In genomic region chrX:105495376-105495775, GRCh38 we compare ENCODE assay signal across 26 cellular contexts.
"Had no signal": no experiment of that assay in that cellular context is flagged by ENCODE, and none has a peak within 500 bp of the region (broad histone marks: within the 10 kb centered on the region; RNA-seq: fewer than 3 reads in every experiment).

No MANE protein-coding gene starts in this region.

- H3K9me3 Mint-ChIP-seq: activated T-cell treated with anti-CD3 and anti-CD28 coated beads, Interleukin-2, amount 50 U/mL, for 72 hours; stimulated activated naive B cell treated with anti-CD40 and anti-IgM and Interleukin-4, amounts not matched to agents 10 μg/mL and 1 μg/mL and 100 μg/mL, for 72 hours had no signal

- H3K27ac Mint-ChIP-seq: activated B cell treated with CpG ODN at 0.5 μM for 24 hours; activated CD8-positive, alpha-beta memory T cell treated with anti-CD3 and anti-CD28 coated beads, Interleukin-2, amount 10 ng/mL, durations not matched to agents 7 days and 5 days; activated CD8-positive, alpha-beta T cell treated with anti-CD3 and anti-CD28 coated beads, Interleukin-2, amount 10 ng/mL, durations not matched to agents 7 days and 5 days; activated naive CD8-positive, alpha-beta T cell; activated T-cell treated with anti-CD3 and anti-CD28 coated beads, Interleukin-2, amount 50 U/mL, for 72 hours; effector memory CD8-positive, alpha-beta T cell; immature natural killer cell; natural killer cell; progenitor cell of endocrine pancreas; stimulated activated naive B cell treated with anti-CD40 and anti-IgM and Interleukin-4, amounts not matched to agents 10 μg/mL and 1 μg/mL and 100 μg/mL, for 72 hours had no signal

- ATAC-seq: activated CD8-positive, alpha-beta memory T cell treated with anti-CD3 and anti-CD28 coated beads, Interleukin-2, amount 10 ng/mL, durations not matched to agents 7 days and 5 days; activated CD8-positive, alpha-beta T cell treated with anti-CD3 and anti-CD28 coated beads, Interleukin-2, amount 10 ng/mL, durations not matched to agents 7 days and 5 days; activated T-cell treated with anti-CD3 and anti-CD28 coated beads, Interleukin-2, amount 50 U/mL, for 72 hours; body of pancreas; effector memory CD8-positive, alpha-beta T cell; natural killer cell; stimulated activated naive B cell treated with anti-CD40 and anti-IgM and Interleukin-4, amounts not matched to agents 10 μg/mL and 1 μg/mL and 100 μg/mL, for 72 hours; upper lobe of right lung had no signal

- H3K27ac ChIP-seq: body of pancreas, stomach, thyroid gland, upper lobe of right lung had no signal

- H3K36me3 ChIP-seq: stomach, thyroid gland, upper lobe of right lung had no signal

- H3K9me3 ChIP-seq: body of pancreas, thyroid gland, upper lobe of right lung had no signal

- H3K36me3 Mint-ChIP-seq: activated CD8-positive, alpha-beta memory T cell treated with anti-CD3 and anti-CD28 coated beads, Interleukin-2, amount 10 ng/mL, durations not matched to agents 7 days and 5 days; activated naive CD8-positive, alpha-beta T cell; immature natural killer cell; natural killer cell; stimulated activated naive B cell treated with anti-CD40 and anti-IgM and Interleukin-4, amounts not matched to agents 10 μg/mL and 1 μg/mL and 100 μg/mL, for 72 hours had no signal

- H3K4me3 ChIP-seq: body of pancreas, stomach, thyroid gland, upper lobe of right lung had no signal

- H3K27me3 ChIP-seq: body of pancreas, stomach, thyroid gland, upper lobe of right lung had no signal

- DNase-seq: activated B cell treated with CpG ODN at 0.5 μM for 24 hours; activated CD8-positive, alpha-beta memory T cell treated with anti-CD3 and anti-CD28 coated beads, Interleukin-2, amount 10 ng/mL, durations not matched to agents 7 days and 5 days; activated CD8-positive, alpha-beta T cell treated with anti-CD3 and anti-CD28 coated beads, Interleukin-2, amount 10 ng/mL, durations not matched to agents 7 days and 5 days; activated naive CD4-positive, alpha-beta T cell treated with Interleukin-2 at 50 U/mL for 16 hours; activated T-cell treated with anti-CD3 and anti-CD28 coated beads, Interleukin-2, amount 50 U/mL, for 72 hours; anterior cingulate cortex; body of pancreas; cortex of kidney; effector memory CD8-positive, alpha-beta T cell; erythroblast; foreskin fibroblast; head of caudate nucleus; hippocampal formation; immature natural killer cell; mesenchymal stem cell; natural killer cell; retina; stimulated activated CD4-positive, alpha-beta T cell treated with anti-CD3 and anti-CD28 coated beads, Interleukin-15, amount 100 ng/mL, for 24 hours; stimulated activated CD4-positive, alpha-beta T cell treated with anti-CD3 and anti-CD28 coated beads, Interleukin-2, amount 100 ng/mL, for 24 hours; stimulated activated naive B cell treated with anti-CD40 and anti-IgM and Interleukin-4, amounts not matched to agents 10 μg/mL and 1 μg/mL and 100 μg/mL, for 72 hours; stomach; T-helper 2 cell; thyroid gland; upper lobe of right lung had no signal

- H3K4me1 ChIP-seq: body of pancreas, stomach, thyroid gland, upper lobe of right lung had no signal

- H3K27me3 Mint-ChIP-seq: activated B cell treated with CpG ODN at 0.5 μM for 24 hours; activated CD8-positive, alpha-beta memory T cell treated with anti-CD3 and anti-CD28 coated beads, Interleukin-2, amount 10 ng/mL, durations not matched to agents 7 days and 5 days; activated naive CD8-positive, alpha-beta T cell; effector memory CD8-positive, alpha-beta T cell; progenitor cell of endocrine pancreas; stimulated activated naive B cell treated with anti-CD40 and anti-IgM and Interleukin-4, amounts not matched to agents 10 μg/mL and 1 μg/mL and 100 μg/mL, for 72 hours had no signal

- H3K4me1 Mint-ChIP-seq: activated B cell treated with CpG ODN at 0.5 μM for 24 hours; activated CD8-positive, alpha-beta memory T cell treated with anti-CD3 and anti-CD28 coated beads, Interleukin-2, amount 10 ng/mL, durations not matched to agents 7 days and 5 days; immature natural killer cell; natural killer cell; stimulated activated naive B cell treated with anti-CD40 and anti-IgM and Interleukin-4, amounts not matched to agents 10 μg/mL and 1 μg/mL and 100 μg/mL, for 72 hours had no signal

- H3K4me3 Mint-ChIP-seq: activated B cell treated with CpG ODN at 0.5 μM for 24 hours; activated CD8-positive, alpha-beta memory T cell treated with anti-CD3 and anti-CD28 coated beads, Interleukin-2, amount 10 ng/mL, durations not matched to agents 7 days and 5 days; activated CD8-positive, alpha-beta T cell treated with anti-CD3 and anti-CD28 coated beads, Interleukin-2, amount 10 ng/mL, durations not matched to agents 7 days and 5 days; activated naive CD8-positive, alpha-beta T cell; activated T-cell treated with anti-CD3 and anti-CD28 coated beads, Interleukin-2, amount 50 U/mL, for 72 hours; effector memory CD8-positive, alpha-beta T cell; immature natural killer cell; natural killer cell; stimulated activated naive B cell treated with anti-CD40 and anti-IgM and Interleukin-4, amounts not matched to agents 10 μg/mL and 1 μg/mL and 100 μg/mL, for 72 hours had no signal
